21 cellular contexts compared by ENCODE assay signal in genomic region chr4:182245041-182245440, GRCh38. TPM values are rescaled to one million over a fixed set of nuclear protein-coding genes. Genes with fewer than 3 reads are reported as not detected.
A peak's percentile ranks its signal among the peaks of the same experiment; 100 is the strongest.
DNase-seq lines count a peak whose midpoint lies in the region; ATAC-seq and TF ChIP-seq lines count a peak whose summit lies in the region.
"Had no signal": no experiment of that assay in that cellular context is flagged by ENCODE, and none has a peak within 500 bp of the region (broad histone marks: within the 10 kb centered on the region; RNA-seq: fewer than 3 reads in every experiment).

No MANE protein-coding gene starts in this region.

- no peak overlapping the region for H2BK12ac ChIP-seq in H9 (ENCODE audit: insufficient read length, low read depth, low read length)

- H3K4ac ChIP-seq in H9 (ENCODE audit: low read depth, low read length) = no peak overlapping the region

- H3K36me3 Mint-ChIP-seq in H9 (ENCODE audit: insufficient read depth in 1 of 3, low read depth in 3 of 3) (peaks cover 4 to 14% (median 14%) of the 10 kb centered on the region in 3 experiments), WTC11 (peaks cover 16% of the 10 kb centered on the region), mesothelial cell of epicardium (peaks cover 7% of the 10 kb centered on the region), progenitor cell of endocrine pancreas (ENCODE audit: insufficient read depth) (no peaks in the 10 kb centered on the region)
- H3K36me3 Mint-ChIP-seq: CD8-positive, alpha-beta T cell had no signal

- no peak for TF ChIP-seq POLR2A in adrenal gland (IDR thresholded peaks at IDR 0.05)

- H3K27me3 ChIP-seq in H9 (ENCODE audit: insufficient read depth, low read length) (no peaks in the 10 kb centered on the region), adrenal gland (no peaks in the 10 kb centered on the region)
- H3K27me3 ChIP-seq: Peyer's patch had no signal

- H3K4me1 ChIP-seq in H9 (ENCODE audit: insufficient read depth, low read length) (peaks cover 15% of the 10 kb centered on the region; the same call in 1 of the 2 replicates), adrenal gland (replicated peaks in 1 of 2) (peaks cover 0 to 4% of the 10 kb centered on the region in 2 donors)
- H3K4me1 ChIP-seq: Peyer's patch had no signal

- H3K23ac ChIP-seq in H9 (ENCODE audit: insufficient read length, low read depth, low read length) = no peak overlapping the region

- intact Hi-C loops in adrenal gland (cut with DNase I) = no loop called here

- H2BK5ac ChIP-seq in H9 (ENCODE audit: insufficient read length, low read length) = no peak overlapping the region

- no peaks in the 10 kb centered on the region for H3K36me3 ChIP-seq in adrenal gland (replicated peaks in 1 of 2)
- H3K36me3 ChIP-seq: Peyer's patch had no signal

- H2AK5ac ChIP-seq in H9 (ENCODE audit: insufficient read length, low read length) = no peak overlapping the region

- H3K4me2 ChIP-seq in H9 (ENCODE audit: insufficient read depth, insufficient read length, low read length) = no peak overlapping the region

- CTCF ChIA-PET in WTC11 (lab: Charles Lee) = no interaction called here

- H3K4me3 ChIP-seq in adrenal gland = no peak overlapping the region
- H3K4me3 ChIP-seq: K562, Peyer's patch had no signal

- H3K9me3 ChIP-seq in H9 (ENCODE audit: control insufficient read depth, low read depth, low read length) (no peaks in the 10 kb centered on the region), adrenal gland (replicated peaks in 1 of 3) (no peaks in the 10 kb centered on the region)
- H3K9me3 ChIP-seq: Peyer's patch had no signal

- DNase-seq in H9 = no peak
- no peak for DNase-seq in WTC11 (ENCODE audit: low spot score)
- DNase-seq in mesothelial cell of epicardium (ENCODE audit: low spot score in 2 of 2, unreplicated experiment in 2 of 2) = no peak
- no peak for DNase-seq in progenitor cell of endocrine pancreas (ENCODE audit: low spot score, unreplicated experiment)
- no peak for DNase-seq in adrenal gland
- DNase-seq in AG08395 (ENCODE audit: low spot score) = no peak
- DNase-seq: AML-193; C1 segment of cervical spinal cord; CD8-positive, alpha-beta T cell; H7; HFFc6; NCI-H1105; NCI-H146; NCI-H2029; NCI-H524 treated with DMSO at 0.1 percent for 48 hours; NCI-H82; Peyer's patch had no signal

- no peaks in the 10 kb centered on the region for H3K27me3 Mint-ChIP-seq in H9 (ENCODE audit: low read depth)
- H3K27me3 Mint-ChIP-seq in WTC11 (ENCODE audit: low read depth) = no peaks in the 10 kb centered on the region
- H3K27me3 Mint-ChIP-seq in mesothelial cell of epicardium (ENCODE audit: low read depth) = no peaks in the 10 kb centered on the region
- H3K27me3 Mint-ChIP-seq in progenitor cell of endocrine pancreas = peaks cover 37% of the 10 kb centered on the region

- H3K27ac Mint-ChIP-seq in H9 (peak overlapping the region in 2 of 3 experiments; percentile 36 to 64; a peak in 4 of 7 replicates), WTC11 (peak overlapping the region; percentile 50), mesothelial cell of epicardium (peak overlapping the region; percentile 90), progenitor cell of endocrine pancreas (peak overlapping the region; percentile 35)
- H3K27ac Mint-ChIP-seq: CD8-positive, alpha-beta T cell; HFFc6 had no signal

- no peak for ATAC-seq in WTC11
- ATAC-seq in GM21619 (IDR thresholded peaks at IDR 0.05; ENCODE audit: unreplicated experiment) = no peak
- no peak for ATAC-seq in GM21390 (IDR thresholded peaks at IDR 0.05; ENCODE audit: unreplicated experiment)
- ATAC-seq: CD8-positive, alpha-beta T cell; K562 had no signal

- H2BK15ac ChIP-seq in H9 (ENCODE audit: low read depth, low read length) = no peak overlapping the region

- H3K9me3 Mint-ChIP-seq in H9 (peaks cover 0 to 2% of the 10 kb centered on the region in 2 experiments; a peak in 2 of 5 replicates), WTC11 (peaks cover 15% of the 10 kb centered on the region), mesothelial cell of epicardium (peaks cover 3% of the 10 kb centered on the region), progenitor cell of endocrine pancreas (ENCODE audit: low read depth) (peaks cover 4% of the 10 kb centered on the region)
- H3K9me3 Mint-ChIP-seq: HFFc6 had no signal

- no peak overlapping the region for H3K56ac ChIP-seq in H9 (ENCODE audit: insufficient read length, low read depth, low read length)

- H3K4me3 Mint-ChIP-seq in H9 (no peak overlapping the region), WTC11 (no peak overlapping the region), mesothelial cell of epicardium (no peak overlapping the region), progenitor cell of endocrine pancreas (ENCODE audit: low read depth) (no peak overlapping the region)
- H3K4me3 Mint-ChIP-seq: CD8-positive, alpha-beta T cell; HFFc6 had no signal

- no peak overlapping the region for H2AFZ ChIP-seq in H9 (ENCODE audit: low read length)

- H4K91ac ChIP-seq in H9 (ENCODE audit: insufficient read length, low read depth, low read length) = no peak overlapping the region

- no peaks in the 10 kb centered on the region for H3K23me2 ChIP-seq in H9 (ENCODE audit: insufficient read length, low read depth, low read length, poor library complexity, severe bottlenecking)

- H4K5ac ChIP-seq in H9 (ENCODE audit: insufficient read length, low read depth, low read length) = no peak overlapping the region

- H4K20me1 ChIP-seq in H9 (ENCODE audit: control insufficient read depth, insufficient read depth, insufficient read length) = no peaks in the 10 kb centered on the region

- TF ChIP-seq CTCF in H9 (conservative IDR thresholded peaks at IDR 0.05) = no peak
- TF ChIP-seq CTCF in WTC11 (IDR thresholded peaks at IDR 0.05) = no peak
- no peak for TF ChIP-seq CTCF in mesothelial cell of epicardium (IDR thresholded peaks at IDR 0.05; ENCODE audit: unreplicated experiment)
- no peak for TF ChIP-seq CTCF in progenitor cell of endocrine pancreas (IDR thresholded peaks at IDR 0.05; ENCODE audit: unreplicated experiment)
- TF ChIP-seq CTCF in adrenal gland (IDR thresholded peaks at IDR 0.05) = no peak

- H3K27ac ChIP-seq in H9 (ENCODE audit: insufficient read length, low read depth, low read length) (no peak overlapping the region), adrenal gland (no peak overlapping the region)
- H3K27ac ChIP-seq: Peyer's patch had no signal

- peaks cover 2% of the 10 kb centered on the region; the same call in 1 of the 2 replicates for H3K79me2 ChIP-seq in H9 (ENCODE audit: insufficient read depth, low read length)

- no peak overlapping the region for H3T11ph ChIP-seq in H9 (ENCODE audit: low read length)

- no peak overlapping the region for H3K9ac ChIP-seq in H9 (ENCODE audit: extremely low read depth, insufficient read length, low read length)

- H3K79me1 ChIP-seq in H9 (ENCODE audit: insufficient read depth, low read depth, low read length, poor library complexity, severe bottlenecking) = peaks cover 2% of the 10 kb centered on the region

- POLR2A ChIA-PET in WTC11 (lab: Charles Lee) = no interaction called here

- H3K4me1 Mint-ChIP-seq in H9 (peaks cover 41% of the 10 kb centered on the region in 2 experiments), WTC11 (peaks cover 37% of the 10 kb centered on the region), mesothelial cell of epicardium (peaks cover 46% of the 10 kb centered on the region), progenitor cell of endocrine pancreas (ENCODE audit: low read depth) (peaks cover 6% of the 10 kb centered on the region)

- no CpG with 5 or more reads among the region's 2 CpGs for WGBS in H9 (ENCODE audit: extremely low coverage, insufficient read length, low lambda C conversion rate)
- WGBS in adrenal gland, 4 donors = 72 to 92% (median 78%) methylated on average over 2 of the region's 2 CpGs

- no peak overlapping the region for H3K18ac ChIP-seq in H9 (ENCODE audit: insufficient read length, low read depth, low read length)

- no peak overlapping the region for H3K14ac ChIP-seq in H9 (ENCODE audit: insufficient read depth, low read length)

- no peak overlapping the region for H2BK20ac ChIP-seq in H9 (ENCODE audit: low read depth, low read length, poor library complexity, severe bottlenecking)

- H4K8ac ChIP-seq in H9 (replicated peaks; ENCODE audit: insufficient read length, low read depth, low read length) = no peak overlapping the region

- no peak overlapping the region for H2BK120ac ChIP-seq in H9 (ENCODE audit: low read depth, low read length, poor library complexity, severe bottlenecking)

TF ChIP-seq in WTC11, 78 proteins besides CTCF, POLR2A, EP300 and RAD21 (continues in another document):
- no peak for TF ChIP-seq SOX15 (CRISPR knock-in tag; IDR thresholded peaks at IDR 0.05)
- no peak for TF ChIP-seq ZNF425 (CRISPR knock-in tag; conservative IDR thresholded peaks at IDR 0.05)
- TF ChIP-seq ZNF317 (CRISPR knock-in tag; IDR thresholded peaks at IDR 0.05; ENCODE audit: borderline replicate concordance, low read depth) = no peak
- no peak for TF ChIP-seq MAX (CRISPR knock-in tag; IDR thresholded peaks at IDR 0.05)

RNA-seq across cellular contexts. Expression of gene TENM3, which starts 1.8 kb away (rescaled TPM):
- total RNA-seq in H9 (2021) = 49.1 and 49.6 TPM in 2 replicates
- total RNA-seq in WTC11 (2021) = 58.1 to 71.0 TPM (median 59.7 TPM) in 3 replicates
- total RNA-seq in mesothelial cell of epicardium = 104 to 107 TPM (median 106 TPM) in 3 replicates
- 40.4 and 51.9 TPM in 2 replicates for total RNA-seq in progenitor cell of endocrine pancreas
- total RNA-seq in adrenal gland = 10 to 100 TPM; 29.4 to 54.4 (median 47.3) TPM
- polyA plus RNA-seq in adrenal gland = 10 to 100 TPM in 1 of 3 donors, 1 to 10 TPM in 2; 2.6 to 14.4 (median 3.2) TPM
- total RNA-seq: CD8-positive, alpha-beta T cell; OCI-LY7 had no signal

Comparison
In these comparisons a context has a peak if more than half of its experiments do, and no peak if none do; other contexts are left out.
1. H3K27ac Mint-ChIP-seq: peak in every context shown above with its lines; median percentile 90 in mesothelial cell of epicardium; 50 in H9; 50 in WTC11; 35 in progenitor cell of endocrine pancreas.